Comparison of ENCODE assay signal across 5 cellular contexts in the genomic region with DNA sequence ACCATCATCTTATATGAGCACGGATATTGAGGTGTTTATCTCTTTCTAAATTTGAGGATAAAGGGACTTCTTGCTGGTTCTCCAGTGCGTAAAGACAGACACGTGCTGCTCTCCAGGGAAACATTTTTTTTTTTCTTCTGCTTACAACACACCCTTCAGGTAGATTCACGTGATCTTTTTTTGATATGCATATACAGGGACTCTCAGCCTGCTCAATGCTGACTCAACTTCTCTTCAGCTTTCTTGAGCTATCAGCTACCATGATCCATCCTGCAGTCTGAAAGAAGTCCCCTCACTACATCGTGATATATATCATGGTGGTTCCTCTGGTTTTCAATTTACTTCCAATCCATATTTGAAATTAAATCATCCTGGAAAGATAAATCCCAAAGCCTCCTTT.
"Had no signal": no experiment of that assay in that cellular context is flagged by ENCODE, and none has a peak within 500 bp of the region (broad histone marks: within the 10 kb centered on the region; RNA-seq: fewer than 3 reads in every experiment).

No MANE protein-coding gene starts in this region.

- H3K9me3 Mint-ChIP-seq: H9 had no signal

- DNase-seq: GOT3, H9, HCEC 1CT, IMR-90 had no signal

- H3K4me3 ChIP-seq: K562 had no signal

- ATAC-seq: K562 had no signal

- H3K4me3 Mint-ChIP-seq: H9 had no signal
